ENCODE assay signal across 2 cellular contexts in genomic region chr14:100103261-100104005, GRCh38.
TF ChIP-seq lines count a peak whose summit lies in the region.

No MANE protein-coding gene starts in this region.

TF ChIP-seq in liver, 16 proteins besides CTCF, POLR2A, EP300 and RAD21:
- TF ChIP-seq NR2F2 (IDR thresholded peaks at IDR 0.05) (peak; percentile 36), RXRA (IDR thresholded peaks at IDR 0.05) (no peak), FOXA1 (IDR thresholded peaks at IDR 0.05) (no peak), ATF3 (IDR thresholded peaks at IDR 0.05) (no peak), TAF1 (conservative IDR thresholded peaks at IDR 0.05) (no peak), MAX (IDR thresholded peaks at IDR 0.05) (no peak)

TF ChIP-seq in HepG2, 621 proteins besides CTCF, POLR2A, EP300 and RAD21:
- TF ChIP-seq MLLT10 (CRISPR knock-in tag; IDR thresholded peaks at IDR 0.05) = no peak
- no peak for TF ChIP-seq HINFP (CRISPR knock-in tag; IDR thresholded peaks at IDR 0.05; ENCODE audit: low read depth)
- TF ChIP-seq TRIM24 (CRISPR knock-in tag; IDR thresholded peaks at IDR 0.05) = no peak
- no peak for TF ChIP-seq YY1 (IDR thresholded peaks at IDR 0.05; ENCODE audit: insufficient read depth, insufficient replicate concordance, low read depth, low read length)
- no peak for TF ChIP-seq SMARCE1 (IDR thresholded peaks at IDR 0.05; ENCODE audit: borderline replicate concordance)
- TF ChIP-seq POLR2AphosphoS2 (IDR thresholded peaks at IDR 0.05; ENCODE audit: low read depth, low read length) = no peak
- TF ChIP-seq PHF5A (CRISPR knock-in tag; IDR thresholded peaks at IDR 0.05; ENCODE audit: low read depth, unreplicated experiment) = no peak
- no peak for TF ChIP-seq ZNF782 (CRISPR knock-in tag; IDR thresholded peaks at IDR 0.05; ENCODE audit: borderline replicate concordance)
- TF ChIP-seq TFDP1 (CRISPR knock-in tag; IDR thresholded peaks at IDR 0.05; ENCODE audit: borderline replicate concordance) = no peak
- no peak for TF ChIP-seq ZNF839 (CRISPR knock-in tag; IDR thresholded peaks at IDR 0.05; ENCODE audit: borderline replicate concordance)
- TF ChIP-seq MXI1 (IDR thresholded peaks at IDR 0.05; ENCODE audit: borderline replicate concordance, low read depth, low read length) = no peak
